9 cellular contexts compared by ENCODE assay signal in the genomic region with DNA sequence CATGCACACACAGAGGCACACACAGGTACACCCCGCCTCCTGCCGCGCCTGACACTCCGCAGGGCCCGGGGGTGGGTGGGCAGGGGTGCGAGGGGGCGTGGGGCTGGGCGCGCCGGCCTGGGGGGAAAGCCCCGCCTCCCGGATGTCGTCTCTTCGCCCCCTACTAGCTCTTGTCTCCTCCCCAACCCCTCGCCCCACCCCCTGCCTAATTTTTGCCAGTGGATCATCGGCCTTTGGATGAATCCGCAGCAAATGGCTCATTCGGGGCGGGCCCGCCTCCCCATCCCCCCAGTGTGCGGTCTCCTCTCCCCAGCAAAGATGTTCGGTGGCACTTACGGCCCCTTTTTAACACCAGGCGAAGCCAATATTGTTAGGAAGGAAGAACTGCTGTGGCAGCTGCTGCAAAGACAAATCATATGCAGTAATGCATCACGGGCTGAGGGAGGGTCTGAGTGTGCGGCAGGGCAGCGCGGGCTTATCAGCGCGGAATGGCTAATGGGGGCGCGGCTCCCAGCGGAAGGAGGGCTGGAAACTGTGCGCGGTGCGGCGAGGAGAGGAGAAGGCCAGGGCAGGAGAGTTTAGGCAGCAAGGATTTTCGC. TPM values are rescaled to one million over a fixed set of nuclear protein-coding genes. Genes with fewer than 3 reads are reported as not detected.
DNase-seq lines count a peak whose midpoint lies in the region; ATAC-seq, FAIRE-seq and TF ChIP-seq lines count a peak whose summit lies in the region.
"Had no signal": no experiment of that assay in that cellular context is flagged by ENCODE, and none has a peak within 500 bp of the region (broad histone marks: within the 10 kb centered on the region; RNA-seq: fewer than 3 reads in every experiment).

No MANE protein-coding gene starts in this region.

- TF ChIP-seq EP300 in transverse colon (IDR thresholded peaks at IDR 0.05; ENCODE audit: low read depth), result no peak

- TF ChIP-seq CTCF in heart left ventricle (IDR thresholded peaks at IDR 0.05) (no peak), choroid plexus epithelial cell (conservative IDR thresholded peaks at IDR 0.05; ENCODE audit: low read depth, low read length) (no peak), mesothelial cell of epicardium (IDR thresholded peaks at IDR 0.05; ENCODE audit: unreplicated experiment) (no peak), transverse colon (IDR thresholded peaks at IDR 0.05) (no peak), D721Med (IDR thresholded peaks at IDR 0.05; ENCODE audit: insufficient read depth, missing control alignments) (no peak)

- in situ Hi-C loops in transverse colon (cut with MboI; ENCODE audit: low pct_ligation_motif_present in 1 of 4, low pct_unique_long_range_greater_than_20kb in 1 of 4, low sequenced_read_pairs in 3 of 4), result no loop called here

- FAIRE-seq in D721Med (lab: Jason Lieb, UNC), result no peak

- no peaks in the 10 kb centered on the region for H3K36me3 Mint-ChIP-seq in mesothelial cell of epicardium
- H3K36me3 Mint-ChIP-seq: CD4-positive, CD25-positive, alpha-beta regulatory T cell had no signal

- H3K27me3 ChIP-seq in heart left ventricle, result peaks cover 0 to 25% (median 9%) of the 10 kb centered on the region in 9 donors
- peaks cover 22% of the 10 kb centered on the region for H3K27me3 ChIP-seq in transverse colon

- peaks cover 34% of the 10 kb centered on the region for H3K4me1 Mint-ChIP-seq in mesothelial cell of epicardium

- no peak overlapping the region for H3K27ac ChIP-seq in heart left ventricle
- peak overlapping the region; percentile 9 to 77 (median 14) for H3K27ac ChIP-seq in transverse colon

- H3K27ac Mint-ChIP-seq in mesothelial cell of epicardium, result no peak overlapping the region
- H3K27ac Mint-ChIP-seq: CD4-positive, CD25-positive, alpha-beta regulatory T cell had no signal

- H3K9me3 ChIP-seq in heart left ventricle (no peaks in the 10 kb centered on the region), transverse colon (no peaks in the 10 kb centered on the region)

- no peaks in the 10 kb centered on the region for H3K9me3 Mint-ChIP-seq in mesothelial cell of epicardium

- DNase-seq in heart left ventricle (no peak), Right ventricle myocardium superior (no peak), choroid plexus epithelial cell (ENCODE audit: low read depth) (no peak), mesothelial cell of epicardium (ENCODE audit: low spot score in 2 of 2, unreplicated experiment in 2 of 2) (peak in 1 of 2 experiments; percentile 72), transverse colon (peak; percentile 36), mesenteric fat pad (ENCODE audit: low spot score) (no peak), D721Med (ENCODE audit: insufficient read length, low spot score) (no peak)
- DNase-seq: CD4-positive, CD25-positive, alpha-beta regulatory T cell had no signal

- intact Hi-C loops in heart left ventricle (cut with DNase I), result loop anchor here in 2 of 10 donors (5.0 to 10.0 kb wide), 2 partner anchors 130 to 258 kb away; no protein-coding TSS in a partner anchor
- intact Hi-C loops in Right ventricle myocardium superior (cut with DNase I), result no loop called here
- intact Hi-C loops in transverse colon (cut with DNase I; ENCODE audit: low total_unique reads), result loop anchor here (10.0 kb wide), 1 partner anchor 258 kb away; no protein-coding TSS in a partner anchor

- H3K4me1 ChIP-seq in heart left ventricle (peaks cover 0 to 13% (median 0%) of the 10 kb centered on the region in 12 donors), transverse colon (peaks cover 6 to 58% (median 49%) of the 10 kb centered on the region in 4 donors)

- H3K4me3 ChIP-seq in heart left ventricle (peak overlapping the region in 8 of 12 donors; percentile 11 to 38 (median 25)), choroid plexus epithelial cell (ENCODE audit: low read depth, low read length) (peak overlapping the region; percentile 20), transverse colon (peak overlapping the region in 1 of 4 donors; percentile 10)

- H3K27me3 Mint-ChIP-seq in mesothelial cell of epicardium (ENCODE audit: low read depth), result peaks cover 19% of the 10 kb centered on the region

- TF ChIP-seq POLR2A in heart left ventricle (IDR thresholded peaks at IDR 0.05) (no peak), transverse colon (IDR thresholded peaks at IDR 0.05) (no peak)

- ATAC-seq in heart left ventricle, result peak in 1 of 4 donors; percentile 12
- ATAC-seq in Right ventricle myocardium superior (ENCODE audit: poor library complexity), result no peak
- ATAC-seq in HG03457 (IDR thresholded peaks at IDR 0.05; ENCODE audit: unreplicated experiment), result no peak

- 6 to 18% (median 11%) methylated on average over 23 to 38 of the region's 38 CpGs for WGBS in heart left ventricle, 4 donors
- WGBS in transverse colon (ENCODE audit: low coverage in 1 of 2), 2 donors, result 8% methylated on average over 31 of the region's 38 CpGs; no CpG with 5 or more reads in 1 of the 2 donors

- H3K36me3 ChIP-seq in heart left ventricle (no peaks in the 10 kb centered on the region), transverse colon (no peaks in the 10 kb centered on the region)

- peak overlapping the region; percentile 68 for H3K4me3 Mint-ChIP-seq in mesothelial cell of epicardium

RNA-seq across cellular contexts. Expression of gene NECTIN1, which starts 13.4 kb away (rescaled TPM):
- total RNA-seq in heart left ventricle, result 10 to 100 TPM in 8 of 9 donors, 1 to 10 TPM in 1; 7.2 to 28.6 (median 19.5) TPM
- 10 to 100 TPM in 1 of 2 donors, 1 to 10 TPM in 1; 5.8 to 18.5 TPM for polyA plus RNA-seq in heart left ventricle
- total RNA-seq in Right ventricle myocardium superior, result 15.0 TPM
- total RNA-seq in mesothelial cell of epicardium, result 45.3 to 46.8 TPM (median 45.5 TPM) in 3 replicates
- total RNA-seq in transverse colon, result 10 to 100 TPM; 11.0 to 71.2 (median 12.6) TPM
- 11.2 TPM for total RNA-seq in mesenteric fat pad

Comparison
In these comparisons a context has a peak if more than half of its experiments do, and no peak if none do; other contexts are left out.
1. H3K27ac ChIP-seq: peak in transverse colon (4 of 4); none in heart left ventricle (0 of 12).